Comparison of ENCODE assay signal across 11 cellular contexts in the genomic region with DNA sequence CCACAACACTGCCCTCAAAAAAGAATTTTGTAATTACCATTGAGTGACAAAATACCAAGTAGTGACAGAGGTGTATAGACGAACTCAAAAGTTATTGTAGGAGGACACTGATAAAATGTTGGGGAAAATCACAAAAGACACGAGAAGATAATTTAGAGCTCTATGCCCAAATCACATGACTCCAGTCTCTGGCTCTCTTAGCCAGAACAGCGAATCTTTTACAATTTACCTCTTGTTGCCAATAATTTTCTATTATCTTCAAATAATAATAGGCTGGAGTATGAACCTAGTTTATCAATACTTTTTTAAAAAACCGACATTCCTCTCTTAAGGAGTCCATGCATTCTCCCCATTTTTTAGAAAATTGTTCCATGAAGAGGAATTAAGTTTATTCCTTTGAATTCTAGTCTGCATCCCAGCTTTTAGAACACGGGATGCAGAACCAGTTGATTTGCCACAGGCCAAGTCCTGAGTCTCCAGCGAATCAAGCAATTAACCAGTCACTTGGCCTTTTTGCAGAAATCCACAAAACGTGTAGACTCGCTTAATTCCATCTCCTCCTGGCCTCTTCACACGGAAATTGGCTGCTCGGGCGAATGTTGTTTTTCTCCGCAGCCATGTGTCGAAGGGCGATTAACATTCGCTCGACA. TPM values are rescaled to one million over a fixed set of nuclear protein-coding genes. Genes with fewer than 3 reads are reported as not detected.
DNase-seq lines count a peak whose midpoint lies in the region; ATAC-seq and TF ChIP-seq lines count a peak whose summit lies in the region.
"Had no signal": no experiment of that assay in that cellular context is flagged by ENCODE, and none has a peak within 500 bp of the region (broad histone marks: within the 10 kb centered on the region; RNA-seq: fewer than 3 reads in every experiment).

No MANE protein-coding gene starts in this region.

- no peaks in the 10 kb centered on the region for H3F3A ChIP-seq in PC-3 (ENCODE audit: low read length, unreplicated experiment)

- CTCF ChIA-PET in PC-3 (lab: Charles Lee), result no interaction called here

- H3K4me1 ChIP-seq in iPS-18a (ENCODE audit: control insufficient read depth, low read depth, low read length) (peaks cover 6% of the 10 kb centered on the region), adrenal gland (replicated peaks in 1 of 2) (peaks cover 0 to 5% of the 10 kb centered on the region in 2 donors), PC-3 (ENCODE audit: insufficient read depth, low read length) (peaks cover 8% of the 10 kb centered on the region)
- H3K4me1 ChIP-seq: BLaER1 had no signal

- no peak overlapping the region for H2AFZ ChIP-seq in PC-3 (ENCODE audit: low read length)

- H3K4me3 ChIP-seq in iPS-18a (ENCODE audit: low read length) (peak overlapping the region; percentile 75), adrenal gland (peak overlapping the region in 1 of 4 donors; percentile 56), PC-3 (ENCODE audit: low read length) (no peak overlapping the region)
- H3K4me3 ChIP-seq: BLaER1 had no signal

- intact Hi-C loops in adrenal gland (cut with DNase I) (no loop called here), PC-3 (cut with micrococcal nuclease) (no loop called here)

- POLR2A ChIA-PET in PC-3 (lab: Charles Lee; ENCODE audit: unreplicated experiment), result no interaction called here

- peak overlapping the region; percentile 69 for H3K4me3 Mint-ChIP-seq in activated naive CD8-positive, alpha-beta T cell treated with anti-CD3 and anti-CD28 coated beads, Interleukin-2, amount 50 U/mL, for 24 hours
- peak overlapping the region; percentile 79 to 86 for H3K4me3 Mint-ChIP-seq in stimulated activated naive CD8-positive, alpha-beta T cell treated with anti-CD3 and anti-CD28 coated beads, Interleukin-15, amount 100 ng/mL, for 72 hours

- peaks cover 72% of the 10 kb centered on the region for H3K27me3 Mint-ChIP-seq in activated naive CD8-positive, alpha-beta T cell treated with anti-CD3 and anti-CD28 coated beads, Interleukin-2, amount 50 U/mL, for 24 hours
- H3K27me3 Mint-ChIP-seq in stimulated activated naive CD8-positive, alpha-beta T cell treated with anti-CD3 and anti-CD28 coated beads, Interleukin-15, amount 100 ng/mL, for 72 hours, result peaks cover 71% of the 10 kb centered on the region

- H3K9me2 ChIP-seq in PC-3 (replicated peaks; ENCODE audit: low read length), result no peaks in the 10 kb centered on the region

- H3K27me3 ChIP-seq in iPS-18a (ENCODE audit: control insufficient read depth, insufficient read depth, low read length) (peaks cover 45% of the 10 kb centered on the region), adrenal gland (peaks cover 32% of the 10 kb centered on the region), PC-3 (ENCODE audit: low read length) (peaks cover 12% of the 10 kb centered on the region; the same call in 1 of the 2 replicates)
- H3K27me3 ChIP-seq: BLaER1 had no signal

- no TSS peak for BruUV-seq in PC-3 (replicated peaks; lab: Mats Ljungman, UMichigan)

- H3K36me3 Mint-ChIP-seq in activated naive CD8-positive, alpha-beta T cell treated with anti-CD3 and anti-CD28 coated beads, Interleukin-2, amount 50 U/mL, for 24 hours (ENCODE audit: low read depth), result no peaks in the 10 kb centered on the region

- H3K9ac ChIP-seq in iPS-18a (ENCODE audit: low read length) (peak overlapping the region; percentile 31), PC-3 (ENCODE audit: low read length) (no peak overlapping the region)
- H3K9ac ChIP-seq: BLaER1 had no signal

- H3K4me1 Mint-ChIP-seq in activated naive CD8-positive, alpha-beta T cell treated with anti-CD3 and anti-CD28 coated beads, Interleukin-2, amount 50 U/mL, for 24 hours, result peaks cover 15% of the 10 kb centered on the region
- H3K4me1 Mint-ChIP-seq in stimulated activated naive CD8-positive, alpha-beta T cell treated with anti-CD3 and anti-CD28 coated beads, Interleukin-15, amount 100 ng/mL, for 72 hours, result peaks cover 15% of the 10 kb centered on the region

- no peaks in the 10 kb centered on the region for H4K20me1 ChIP-seq in PC-3 (ENCODE audit: low read length)
- H4K20me1 ChIP-seq: BLaER1 had no signal

- TF ChIP-seq POLR2A in adrenal gland (IDR thresholded peaks at IDR 0.05), result no peak

- peak; percentile 55 for DNase-seq in NCI-H510A treated with DMSO at 0.1 percent for 48 hours (lab: John Stamatoyannopoulos, UW)
- no peak for DNase-seq in NCI-H510A (lab: John Stamatoyannopoulos, UW)
- DNase-seq in activated naive CD8-positive, alpha-beta T cell treated with anti-CD3 and anti-CD28 coated beads, Interleukin-2, amount 50 U/mL, for 24 hours, result no peak
- DNase-seq in stimulated activated naive CD8-positive, alpha-beta T cell treated with anti-CD3 and anti-CD28 coated beads, Interleukin-15, amount 100 ng/mL, for 72 hours, result no peak
- no peak for DNase-seq in adrenal gland
- DNase-seq in PC-3, result no peak
- no peak for DNase-seq in effector CD8-positive, alpha-beta T cell (lab: John Stamatoyannopoulos, UW)
- DNase-seq: activated CD4-positive, alpha-beta T cell treated with anti-CD3 and anti-CD28 coated beads for 4 hours had no signal

- H3K27ac Mint-ChIP-seq in activated naive CD8-positive, alpha-beta T cell treated with anti-CD3 and anti-CD28 coated beads, Interleukin-2, amount 50 U/mL, for 24 hours, result no peak overlapping the region
- H3K27ac Mint-ChIP-seq in stimulated activated naive CD8-positive, alpha-beta T cell treated with anti-CD3 and anti-CD28 coated beads, Interleukin-15, amount 100 ng/mL, for 72 hours, result no peak overlapping the region

- no peak for ATAC-seq in activated naive CD8-positive, alpha-beta T cell treated with anti-CD3 and anti-CD28 coated beads, Interleukin-2, amount 50 U/mL, for 24 hours
- no peak for ATAC-seq in stimulated activated naive CD8-positive, alpha-beta T cell treated with anti-CD3 and anti-CD28 coated beads, Interleukin-15, amount 100 ng/mL, for 72 hours
- no peak for ATAC-seq in PC-3

- no peaks in the 10 kb centered on the region for H3K36me3 ChIP-seq in iPS-18a (ENCODE audit: control insufficient read depth, low read depth, low read length)
- no peaks in the 10 kb centered on the region for H3K36me3 ChIP-seq in adrenal gland (replicated peaks in 1 of 2)
- no peaks in the 10 kb centered on the region for H3K36me3 ChIP-seq in PC-3 (ENCODE audit: low read depth, low read length)
- H3K36me3 ChIP-seq: BLaER1 had no signal

- H3K79me2 ChIP-seq in PC-3 (ENCODE audit: low read length), result no peaks in the 10 kb centered on the region

- TF ChIP-seq CTCF in adrenal gland (IDR thresholded peaks at IDR 0.05) (no peak), PC-3 (conservative IDR thresholded peaks at IDR 0.05; ENCODE audit: low read depth, low read length) (no peak)

- WGBS in adrenal gland, 4 donors, result 10 to 16% (median 12%) methylated on average over 12 to 16 of the region's 16 CpGs

- H3K9me3 Mint-ChIP-seq in activated naive CD8-positive, alpha-beta T cell treated with anti-CD3 and anti-CD28 coated beads, Interleukin-2, amount 50 U/mL, for 24 hours, result no peaks in the 10 kb centered on the region
- H3K9me3 Mint-ChIP-seq in stimulated activated naive CD8-positive, alpha-beta T cell treated with anti-CD3 and anti-CD28 coated beads, Interleukin-15, amount 100 ng/mL, for 72 hours, result no peaks in the 10 kb centered on the region

- H3K4me2 ChIP-seq in PC-3 (ENCODE audit: low read length), result no peak overlapping the region
- H3K4me2 ChIP-seq: BLaER1 had no signal

- H3K27ac ChIP-seq in iPS-18a (ENCODE audit: low read length) (no peak overlapping the region), adrenal gland (peak overlapping the region in 1 of 5 donors; percentile 47), PC-3 (ENCODE audit: low read length) (no peak overlapping the region)
- H3K27ac ChIP-seq: BLaER1 had no signal

- H3K9me3 ChIP-seq in iPS-18a (ENCODE audit: control insufficient read depth, low read depth, low read length) (no peaks in the 10 kb centered on the region), adrenal gland (replicated peaks in 1 of 3) (no peaks in the 10 kb centered on the region), PC-3 (ENCODE audit: low read length) (no peaks in the 10 kb centered on the region)
- H3K9me3 ChIP-seq: BLaER1 had no signal

RNA-seq across cellular contexts. Expression of a gene that starts 0.5 kb away (rescaled TPM):
- total RNA-seq in adrenal gland, result 1 to 10 TPM in 1 of 8 donors, under 1 TPM in 2, not detected in 5; 0.53 to 2.3 (median 0.83) TPM
- 1 to 10 TPM in 1 of 3 donors, under 1 TPM in 2; 0.56 to 2.1 (median 0.67) TPM for polyA plus RNA-seq in adrenal gland
- total RNA-seq in PC-3 (2014; rRNA removed), result not detected in 2 replicates
- total RNA-seq: subcutaneous adipose tissue had no signal

RNA-seq across cellular contexts. Expression of a gene that starts 6.8 kb away (rescaled TPM):
- total RNA-seq in adrenal gland (10 to 100 TPM in 6 of 8 donors, 1 to 10 TPM in 2; 6.2 to 22.0 (median 12.8) TPM), PC-3 (2014; rRNA removed) (5.1 and 5.6 TPM in 2 replicates)
- 10 to 100 TPM in 1 of 3 donors, 1 to 10 TPM in 2; 1.3 to 12.4 (median 2.9) TPM for polyA plus RNA-seq in adrenal gland
